Comparison of ENCODE assay signal across 8 cellular contexts in genomic region chr14:96363751-96364336, GRCh38. TPM values are rescaled to one million over a fixed set of nuclear protein-coding genes. Genes with fewer than 3 reads are reported as not detected.
DNase-seq lines count a peak whose midpoint lies in the region; ATAC-seq, FAIRE-seq and TF ChIP-seq lines count a peak whose summit lies in the region.

No MANE protein-coding gene starts in this region.

- peak; percentile 61 for FAIRE-seq in K562 (lab: Jason Lieb, UNC)

- POLR2A ChIA-PET in CD4-positive, alpha-beta memory T cell (lab: Charles Lee; ENCODE audit: partially characterized antibody), result interaction anchor here (1.5 to 2.8 kb wide), 2 partner anchors 21 to 28 kb away, joined by 3 to 31 read pairs; partner anchors contain the start of gene AK7
- POLR2A ChIA-PET in K562 (lab: Yijun Ruan, JAX), result no interaction called here

- peaks cover 9 to 10% of the 10 kb centered on the region in 2 donors for H3K36me3 Mint-ChIP-seq in CD4-positive, alpha-beta memory T cell

- no peak for TF ChIP-seq RAD21 in K562 (CRISPR knock-in tag; conservative IDR thresholded peaks at IDR 0.05 in 1 of 2, IDR thresholded peaks at IDR 0.05 in 1 of 2)

- TF ChIP-seq POLR2A in K562 (conservative IDR thresholded peaks at IDR 0.05), result no peak

- DNase-seq in CD4-positive, alpha-beta memory T cell, result peak in 1 of 5 donors; percentile 60
- peak; percentile 57 for DNase-seq in HK-2 (ENCODE audit: unreplicated experiment)
- peak; percentile 66 for DNase-seq in SIG-M5 treated with dmso at 0.1 percent for 504 hours (lab: John Stamatoyannopoulos, UW; ENCODE audit: unreplicated experiment)
- peak; percentile 12 to 65 (median 14) for DNase-seq in K562 (ENCODE audit: extremely low read depth in 1 of 4, low spot score in 3 of 4)
- DNase-seq in middle frontal gyrus (ENCODE audit: extremely low spot score, low spot score), result no peak

- in situ Hi-C loops in K562 (cut with MboI), result no loop called here

- intact Hi-C loops in CD4-positive, alpha-beta memory T cell (cut with micrococcal nuclease), result loop anchor here (1.0 kb wide), 3 partner anchors 27 to 138 kb away; partner anchors contain the start of gene PAPOLA
- intact Hi-C loops in K562 (cut with micrococcal nuclease), result loop anchor here (5.0 kb wide), 1 partner anchor 43 kb away; no protein-coding TSS in a partner anchor

- H3K27me3 ChIP-seq in CD4-positive, alpha-beta memory T cell (ENCODE audit: insufficient read depth, low read length), result no peaks in the 10 kb centered on the region
- H3K27me3 ChIP-seq in K562 (ENCODE audit: control insufficient read depth in 2 of 2, insufficient read depth in 2 of 2, low read length in 2 of 2) (no peaks in the 10 kb centered on the region), iPS-20b (ENCODE audit: insufficient read depth, low read length) (no peaks in the 10 kb centered on the region), skeletal muscle tissue (ENCODE audit: control insufficient read depth in 3 of 3, insufficient read depth in 3 of 3, low read length in 3 of 3) (no peaks in the 10 kb centered on the region)

- peaks cover 95% of the 10 kb centered on the region for H3K79me2 ChIP-seq in K562 (ENCODE audit: control insufficient read depth, insufficient read depth, low read length)

- WGBS in K562 (ENCODE audit: insufficient coverage, low coverage, missing lambda C conversion rate), result under 1% methylated on average over 28 of the region's 38 CpGs

- no peaks in the 10 kb centered on the region for H3K9me3 ChIP-seq in CD4-positive, alpha-beta memory T cell (ENCODE audit: control insufficient read depth in 1 of 2, low read length in 2 of 2)
- H3K9me3 ChIP-seq in K562 (replicated peaks; ENCODE audit: control insufficient read depth, insufficient read depth, low read depth, low read length), result no peaks in the 10 kb centered on the region
- no peaks in the 10 kb centered on the region for H3K9me3 ChIP-seq in iPS-20b (ENCODE audit: insufficient read depth, low read depth, low read length)
- H3K9me3 ChIP-seq in skeletal muscle tissue (ENCODE audit: control insufficient read depth in 3 of 3, low read length in 3 of 3), result no peaks in the 10 kb centered on the region

- peak overlapping the region; percentile 71 to 94 (median 90) for H3K27ac Mint-ChIP-seq in CD4-positive, alpha-beta memory T cell

- H2AFZ ChIP-seq in K562 (ENCODE audit: low read depth, low read length), result peak overlapping the region; percentile 22; the same call in 1 of the 2 replicates

- peak overlapping the region; percentile 83 to 94 (median 91) for H3K4me3 Mint-ChIP-seq in CD4-positive, alpha-beta memory T cell

- no peaks in the 10 kb centered on the region for H3K9me3 Mint-ChIP-seq in CD4-positive, alpha-beta memory T cell

- no peak for TF ChIP-seq EP300 in K562 (IDR thresholded peaks at IDR 0.05; ENCODE audit: low read length)

- H3K27ac ChIP-seq in CD4-positive, alpha-beta memory T cell (ENCODE audit: low read depth, low read length), result peak overlapping the region; percentile 80
- H3K27ac ChIP-seq in K562 (ENCODE audit: extremely low read depth, low read depth, low read length), result peak overlapping the region; percentile 77
- no peak overlapping the region for H3K27ac ChIP-seq in iPS-20b (ENCODE audit: low read length)
- no peak overlapping the region for H3K27ac ChIP-seq in skeletal muscle tissue (ENCODE audit: low read depth, low read length)

- H3K9me1 ChIP-seq in K562 (ENCODE audit: control insufficient read depth, insufficient read depth, low read length), result no peaks in the 10 kb centered on the region

- H3K36me3 ChIP-seq in CD4-positive, alpha-beta memory T cell (ENCODE audit: insufficient read depth, low read length), result no peaks in the 10 kb centered on the region
- no peaks in the 10 kb centered on the region for H3K36me3 ChIP-seq in K562 (ENCODE audit: control insufficient read depth, insufficient read depth, low read length)
- H3K36me3 ChIP-seq in iPS-20b (ENCODE audit: insufficient read depth, low read depth, low read length), result no peaks in the 10 kb centered on the region
- no peaks in the 10 kb centered on the region for H3K36me3 ChIP-seq in skeletal muscle tissue (ENCODE audit: control insufficient read depth in 3 of 3, insufficient read depth in 3 of 3, low read length in 3 of 3)

- no TSS peak for BruUV-seq in K562 (replicated peaks; lab: Mats Ljungman, UMichigan)

- H3K4me3 ChIP-seq in CD4-positive, alpha-beta memory T cell (ENCODE audit: low read length in 2 of 2), result peak overlapping the region; percentile 82 to 83
- H3K4me3 ChIP-seq in K562 (peak overlapping the region; percentile 92), iPS-20b (ENCODE audit: low read length) (peak overlapping the region; percentile 86), skeletal muscle tissue (ENCODE audit: low read length in 3 of 3) (peak overlapping the region; percentile 85 to 99 (median 90))

- H3K27me3 Mint-ChIP-seq in CD4-positive, alpha-beta memory T cell, result no peaks in the 10 kb centered on the region

- peak overlapping the region; percentile 65 to 90 for H3K9ac ChIP-seq in K562 (ENCODE audit: insufficient read depth in 1 of 2, low read depth in 2 of 2, low read length in 2 of 2)
- peak overlapping the region; percentile 75; the same call in 1 of the 2 replicates for H3K9ac ChIP-seq in iPS-20b (ENCODE audit: low read depth, low read length)
- peak overlapping the region; percentile 79 to 84 (median 83) for H3K9ac ChIP-seq in skeletal muscle tissue (ENCODE audit: low read depth in 1 of 3, low read length in 3 of 3)

- TF ChIP-seq CTCF in K562 (IDR thresholded peaks at IDR 0.05 in 2 of 3, conservative IDR thresholded peaks at IDR 0.05 in 1 of 3; ENCODE audit: insufficient read depth in 2 of 3, low read depth in 1 of 3, low read length in 3 of 3), result no peak

- H4K20me1 ChIP-seq in K562 (replicated peaks; ENCODE audit: control insufficient read depth, insufficient read depth, low read length), result 0 out of 2 replicates have a peak, but pooled peaks cover 3% of the 10 kb centered on the region

- ATAC-seq in GM19452 (IDR thresholded peaks at IDR 0.05; ENCODE audit: unreplicated experiment), result peak; percentile 3
- ATAC-seq in K562, result peak; percentile 33

- peaks cover 40 to 65% (median 52%) of the 10 kb centered on the region in 4 donors for H3K4me1 Mint-ChIP-seq in CD4-positive, alpha-beta memory T cell

- H3K4me2 ChIP-seq in K562 (ENCODE audit: insufficient read depth, low read length), result peak overlapping the region; percentile 72

- CTCF ChIA-PET in CD4-positive, alpha-beta memory T cell (lab: Charles Lee; ENCODE audit: partially characterized antibody), result interaction anchor here (1.1 to 1.3 kb wide), 2 partner anchors 17 to 27 kb away, joined by 3 read pairs; no protein-coding TSS in a partner anchor
- CTCF ChIA-PET in K562 (lab: Yijun Ruan, JAX; ENCODE audit: low intra/inter-chr PET ratio), result interaction anchor here (0.6 kb wide), 1 partner anchor 50 kb away, joined by 3 read pairs; no protein-coding TSS in a partner anchor

- H3K4me1 ChIP-seq in CD4-positive, alpha-beta memory T cell (ENCODE audit: insufficient read depth, low read length), result peaks cover 46% of the 10 kb centered on the region
- H3K4me1 ChIP-seq in K562 (replicated peaks in 1 of 2; ENCODE audit: control insufficient read depth in 2 of 2, insufficient read depth in 2 of 2, low read length in 2 of 2), result peaks cover 14 to 34% of the 10 kb centered on the region in 2 experiments
- peaks cover 15% of the 10 kb centered on the region for H3K4me1 ChIP-seq in iPS-20b (ENCODE audit: insufficient read depth, low read length)
- H3K4me1 ChIP-seq in skeletal muscle tissue (ENCODE audit: control insufficient read depth in 3 of 3, insufficient read depth in 3 of 3, low read length in 3 of 3), result peaks cover 15 to 34% (median 30%) of the 10 kb centered on the region in 3 donors

RNA-seq across cellular contexts. Expression of gene GSKIP, which starts 0.5 kb away (rescaled TPM):
- 10 to 100 TPM; 24.3 to 25.3 TPM for total RNA-seq in CD4-positive, alpha-beta memory T cell
- 10 to 100 TPM; 38.3 to 52.4 TPM for polyA plus RNA-seq in CD4-positive, alpha-beta memory T cell
- total RNA-seq in K562 (2011; cell fraction: chromatin; rRNA removed; ENCODE audit: low replicate concordance), result 5.7 and 14.8 TPM in 2 replicates
- total RNA-seq in K562 (2011; cell fraction: nucleolus; rRNA removed), result 4.0 and 5.0 TPM in 2 replicates
- 6.6 and 8.5 TPM in 2 replicates for total RNA-seq in K562 (2011; cell fraction: nucleoplasm; rRNA removed)
- total RNA-seq in K562 (2014; rRNA removed) (12.9 and 14.1 TPM in 2 replicates), K562 (2014; rRNA removed; fragmentation: Illumina TruSeq; extraction: Trizol) (33.2 and 39.0 TPM in 2 replicates), K562 (2015; rRNA removed; fragmentation: Illumina TruSeq; extraction: Trizol) (21.3 and 22.2 TPM in 2 replicates), K562 (2021) (18.4 and 21.3 TPM in 2 replicates), skeletal muscle tissue (10.4 TPM)
- polyA plus RNA-seq in K562 (2011; rRNA removed) (15.6 and 22.2 TPM in 2 replicates), K562 (2014; fragmentation: Illumina TruSeq; extraction: Trizol) (28.5 and 33.5 TPM in 2 replicates), K562 (2014; fragmentation: Nextera tagmentation; extraction: Ambion mirVana) (10 to 100 TPM; 47.6 to 58.9 TPM), K562 (2014; rRNA removed) (14.5 and 14.6 TPM in 2 replicates)
- polyA plus RNA-seq in K562 (2011; cell fraction: cytosol; rRNA removed), result 6.4 and 11.8 TPM in 2 replicates
- 3.9 and 6.5 TPM in 2 replicates for polyA plus RNA-seq in K562 (2011; cell fraction: nucleus; rRNA removed)
- polyA plus RNA-seq in K562 (2012), result 24.7 and 24.9 TPM in 2 replicates
- 29.7 and 32.3 TPM in 2 replicates for polyA minus RNA-seq in K562 (2011; rRNA and poly(A)+ RNA removed)
- polyA minus RNA-seq in K562 (2011; cell fraction: cytosol; rRNA and poly(A)+ RNA removed), result 8.5 and 12.4 TPM in 2 replicates
- 2.2 and 5.6 TPM in 2 replicates for polyA minus RNA-seq in K562 (2011; cell fraction: nucleus; rRNA and poly(A)+ RNA removed)

RNA-seq across cellular contexts. Expression of gene ATG2B, which starts 0.7 kb away (rescaled TPM):
- total RNA-seq in CD4-positive, alpha-beta memory T cell, result 10 to 100 TPM; 28.4 to 37.8 TPM
- polyA plus RNA-seq in CD4-positive, alpha-beta memory T cell, result 1 to 10 TPM; 1.0 to 3.3 TPM
- 24.6 and 83.9 TPM in 2 replicates for total RNA-seq in K562 (2011; cell fraction: chromatin; rRNA removed; ENCODE audit: low replicate concordance)
- total RNA-seq in K562 (2011; cell fraction: nucleolus; rRNA removed), result 8.7 and 20.5 TPM in 2 replicates
- 27.6 and 27.7 TPM in 2 replicates for total RNA-seq in K562 (2011; cell fraction: nucleoplasm; rRNA removed)
- 7.1 and 10.4 TPM in 2 replicates for total RNA-seq in K562 (2014; rRNA removed)
- 12.3 and 13.9 TPM in 2 replicates for total RNA-seq in K562 (2014; rRNA removed; fragmentation: Illumina TruSeq; extraction: Trizol)
- total RNA-seq in K562 (2015; rRNA removed; fragmentation: Illumina TruSeq; extraction: Trizol), result 7.5 and 8.7 TPM in 2 replicates
- 9.8 and 12.9 TPM in 2 replicates for total RNA-seq in K562 (2021)
- 7.0 and 7.9 TPM in 2 replicates for polyA plus RNA-seq in K562 (2011; rRNA removed)
- polyA plus RNA-seq in K562 (2011; cell fraction: cytosol; rRNA removed), result 2.8 and 3.8 TPM in 2 replicates
- 21.3 and 27.5 TPM in 2 replicates for polyA plus RNA-seq in K562 (2011; cell fraction: nucleus; rRNA removed)
- 4.6 and 7.2 TPM in 2 replicates for polyA plus RNA-seq in K562 (2012)
- 9.8 and 11.3 TPM in 2 replicates for polyA plus RNA-seq in K562 (2014; fragmentation: Illumina TruSeq; extraction: Trizol)
- 1 to 10 TPM in 1 of 2 experiments, under 1 TPM in 1; 0.83 to 1.6 TPM for polyA plus RNA-seq in K562 (2014; fragmentation: Nextera tagmentation; extraction: Ambion mirVana)
- polyA plus RNA-seq in K562 (2014; rRNA removed), result 8.0 and 9.4 TPM in 2 replicates
- polyA minus RNA-seq in K562 (2011; rRNA and poly(A)+ RNA removed), result 14.3 and 14.5 TPM in 2 replicates
- 4.3 and 9.4 TPM in 2 replicates for polyA minus RNA-seq in K562 (2011; cell fraction: cytosol; rRNA and poly(A)+ RNA removed)
- polyA minus RNA-seq in K562 (2011; cell fraction: nucleus; rRNA and poly(A)+ RNA removed), result 18.6 and 29.8 TPM in 2 replicates
- 21.4 TPM for total RNA-seq in skeletal muscle tissue

RNA-seq across cellular contexts. Expression of gene AK7, which starts 28.1 kb away (rescaled TPM):
- under 1 TPM; 0.47 to 0.53 TPM for total RNA-seq in CD4-positive, alpha-beta memory T cell
- polyA plus RNA-seq in CD4-positive, alpha-beta memory T cell, result under 1 TPM in 1 of 2 donors, not detected in 1; 0.08 TPM
- 4.5 and 4.7 TPM in 2 replicates for total RNA-seq in K562 (2011; cell fraction: chromatin; rRNA removed; ENCODE audit: low replicate concordance)
- total RNA-seq in K562 (2011; cell fraction: nucleolus; rRNA removed), result 2.7 and 2.9 TPM in 2 replicates
- 3.7 and 4.7 TPM in 2 replicates for total RNA-seq in K562 (2011; cell fraction: nucleoplasm; rRNA removed)
- 0.18 and 0.86 TPM in 2 replicates for total RNA-seq in K562 (2014; rRNA removed)
- total RNA-seq in K562 (2014; rRNA removed; fragmentation: Illumina TruSeq; extraction: Trizol), result 1.4 and 1.6 TPM in 2 replicates
- 0.43 and 0.53 TPM in 2 replicates for total RNA-seq in K562 (2015; rRNA removed; fragmentation: Illumina TruSeq; extraction: Trizol)
- total RNA-seq in K562 (2021), result 0.98 TPM in 2 replicates
- polyA plus RNA-seq in K562 (2011; rRNA removed), result 0.62 and 1.3 TPM in 2 replicates
- 0.58 and 0.69 TPM in 2 replicates for polyA plus RNA-seq in K562 (2011; cell fraction: cytosol; rRNA removed)
- 0.55 and 1.2 TPM in 2 replicates for polyA plus RNA-seq in K562 (2011; cell fraction: nucleus; rRNA removed)
- 0.98 and 1.3 TPM in 2 replicates for polyA plus RNA-seq in K562 (2012)
- polyA plus RNA-seq in K562 (2014; fragmentation: Illumina TruSeq; extraction: Trizol), result 0.89 and 1.0 TPM in 2 replicates
- 1 to 10 TPM in 1 of 2 experiments, under 1 TPM in 1; 0.94 to 1.1 TPM for polyA plus RNA-seq in K562 (2014; fragmentation: Nextera tagmentation; extraction: Ambion mirVana)
- 0.81 and 1.1 TPM in 2 replicates for polyA plus RNA-seq in K562 (2014; rRNA removed)
- polyA minus RNA-seq in K562 (2011; rRNA and poly(A)+ RNA removed), result 0.81 and 2.1 TPM in 2 replicates
- polyA minus RNA-seq in K562 (2011; cell fraction: cytosol; rRNA and poly(A)+ RNA removed), result not detected in 2 replicates
- 0.94 and 1.8 TPM in 2 replicates for polyA minus RNA-seq in K562 (2011; cell fraction: nucleus; rRNA and poly(A)+ RNA removed)
- total RNA-seq in skeletal muscle tissue, result under 0.01 TPM

Comparison
In these comparisons a context has a peak if more than half of its experiments do, and no peak if none do; other contexts are left out.
1. H3K27ac ChIP-seq: peak in CD4-positive, alpha-beta memory T cell (single experiment) and K562 (single experiment); none in iPS-20b (single experiment) and skeletal muscle tissue (single experiment).
2. Peak in every context shown above with its lines, with median percentiles within 50 percentile points of each other: H3K4me3 ChIP-seq and H3K9ac ChIP-seq.